In genomic region chr7:150780249-150780648, GRCh38 we compare ENCODE assay signal across 1 cellular context.
TF ChIP-seq lines count a peak whose summit lies in the region.

No MANE protein-coding gene starts in this region.

TF ChIP-seq in IMR-90, 13 proteins besides CTCF, POLR2A, EP300 and RAD21:
- TF ChIP-seq USF2 (IDR thresholded peaks at IDR 0.05; ENCODE audit: low read depth, low read length) (no peak), BHLHE40 (IDR thresholded peaks at IDR 0.05; ENCODE audit: low read depth, low read length) (no peak), ELK1 (IDR thresholded peaks at IDR 0.05; ENCODE audit: borderline replicate concordance, low read depth, low read length) (no peak), RCOR1 (IDR thresholded peaks at IDR 0.05; ENCODE audit: insufficient replicate concordance, low read length) (no peak), CHD1 (IDR thresholded peaks at IDR 0.05; ENCODE audit: low read depth, low read length) (no peak), NFE2L2 (IDR thresholded peaks at IDR 0.05; ENCODE audit: low read depth, low read length) (no peak), MAFK (IDR thresholded peaks at IDR 0.05; ENCODE audit: low read depth, low read length) (no peak), MXI1 (IDR thresholded peaks at IDR 0.05; ENCODE audit: borderline replicate concordance, low read depth, low read length) (no peak), MAZ (IDR thresholded peaks at IDR 0.05; ENCODE audit: borderline replicate concordance, low read depth, low read length) (no peak), CEBPB (IDR thresholded peaks at IDR 0.05; ENCODE audit: low read depth, low read length) (no peak), RFX5 (IDR thresholded peaks at IDR 0.05; ENCODE audit: low read depth, low read length) (no peak), SMC3 (IDR thresholded peaks at IDR 0.05; ENCODE audit: low read depth, low read length) (no peak), FOS (IDR thresholded peaks at IDR 0.05; ENCODE audit: low read depth, low read length) (no peak)
